Comparison of ENCODE assay signal across 24 cellular contexts in genomic region chr13:26041476-26041875, GRCh38.
"Had no signal": no experiment of that assay in that cellular context is flagged by ENCODE, and none has a peak within 500 bp of the region (broad histone marks: within the 10 kb centered on the region; RNA-seq: fewer than 3 reads in every experiment).

No MANE protein-coding gene starts in this region.

- H3K4me3 ChIP-seq: esophagus squamous epithelium, heart right ventricle, left ventricle myocardium inferior, lower lobe of right lung, ovary, psoas muscle, sigmoid colon, testis, tibial nerve, upper lobe of left lung had no signal

- H3K9me3 ChIP-seq: esophagus squamous epithelium, left ventricle myocardium inferior, lower lobe of right lung, ovary, psoas muscle, sigmoid colon, testis, tibial nerve, upper lobe of left lung had no signal

- H3K4me1 ChIP-seq: esophagus squamous epithelium, lower lobe of right lung, psoas muscle, sigmoid colon, testis, tibial nerve, upper lobe of left lung had no signal

- DNase-seq: cerebellar nuclear complex; effector CD8-positive, alpha-beta T cell; endodermal cell; esophagus squamous epithelium; foreskin melanocyte; glutamatergic neuron; heart right ventricle; hippocampal formation; left cardiac atrium; left ventricle myocardium inferior; lower lobe of right lung; natural killer cell; ovary; posterior cingulate gyrus; psoas muscle; right cardiac atrium; sigmoid colon; stimulated activated CD4-positive, alpha-beta T cell treated with anti-CD3 and anti-CD28 coated beads, Interleukin-4, amount 100 ng/mL, for 4 hours; stimulated activated naive CD8-positive, alpha-beta T cell treated with anti-CD3 and anti-CD28 coated beads, Interleukin-15, Interleukin-2, amounts not matched to agents 100 U/mL and 50 U/mL, for 24 hours; substantia nigra; testis; upper lobe of left lung had no signal

- ATAC-seq: heart right ventricle; left cardiac atrium; lower lobe of right lung; natural killer cell; psoas muscle; right cardiac atrium; stimulated activated memory B cell treated with anti-CD40 and anti-IgM and Interleukin-4, amounts not matched to agents 10 μg/mL and 1 μg/mL and 100 μg/mL, for 72 hours; stimulated activated naive CD8-positive, alpha-beta T cell treated with anti-CD3 and anti-CD28 coated beads, Interleukin-15, Interleukin-2, amounts not matched to agents 100 U/mL and 50 U/mL, for 24 hours had no signal

- H3K27ac ChIP-seq: esophagus squamous epithelium, heart right ventricle, left ventricle myocardium inferior, lower lobe of right lung, ovary, psoas muscle, sigmoid colon, testis, tibial nerve, upper lobe of left lung had no signal

- H3K36me3 ChIP-seq: esophagus squamous epithelium, heart right ventricle, left ventricle myocardium inferior, lower lobe of right lung, ovary, sigmoid colon, upper lobe of left lung had no signal

- H3K27me3 ChIP-seq: ovary, testis, tibial nerve, upper lobe of left lung had no signal
